ENCODE assay signal across 8 cellular contexts in the genomic region with DNA sequence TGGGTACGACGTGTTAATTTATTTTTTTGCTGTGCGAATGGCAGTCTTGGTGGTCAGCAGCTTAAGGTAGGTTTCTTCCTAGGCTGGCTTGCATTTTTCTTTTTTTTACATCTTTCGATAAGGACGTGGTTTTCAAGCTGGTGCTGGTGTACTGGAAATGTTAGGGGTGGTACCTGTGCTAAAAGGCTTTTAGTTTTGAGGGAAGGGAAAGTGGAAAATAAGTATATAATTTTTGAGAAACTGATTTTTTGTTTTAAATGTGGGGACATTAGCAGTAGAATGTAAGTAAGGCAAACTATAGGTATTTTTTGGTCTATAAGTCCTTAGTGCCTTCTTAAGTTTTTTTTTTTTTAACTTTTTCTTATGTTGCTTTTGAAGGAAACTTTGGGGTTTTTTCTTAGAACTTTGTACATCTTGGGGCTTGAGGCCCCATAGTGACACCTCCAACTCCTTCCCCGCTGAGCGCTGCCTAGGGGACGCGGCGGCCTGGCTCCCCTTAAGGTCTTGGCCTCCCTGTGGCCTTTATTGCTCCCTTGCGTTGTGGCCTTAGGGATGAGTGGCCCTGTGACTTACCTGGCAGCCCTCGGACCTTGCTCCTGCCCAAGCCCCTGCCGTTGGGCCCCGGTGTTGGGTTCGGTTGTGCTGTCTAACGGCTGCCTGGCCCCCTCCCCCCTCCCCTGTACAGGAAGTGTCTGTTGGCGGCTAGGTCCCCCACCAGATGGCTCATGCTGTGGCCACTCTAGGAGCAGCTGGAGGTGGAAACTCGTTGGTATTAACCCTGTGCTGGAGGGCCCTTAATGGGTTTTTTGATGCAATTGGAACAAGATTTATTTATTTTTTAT.
DNase-seq lines count a peak whose midpoint lies in the region; ATAC-seq and TF ChIP-seq lines count a peak whose summit lies in the region.

No MANE protein-coding gene starts in this region.

- H3K36me3 ChIP-seq in CD4-positive, CD25-positive, alpha-beta regulatory T cell (ENCODE audit: control insufficient read depth, insufficient read depth, low read length) = no peaks in the 10 kb centered on the region
- H3K36me3 ChIP-seq in esophagus (ENCODE audit: control insufficient read depth in 2 of 2, insufficient read depth in 2 of 2, low read length in 1 of 2) = no peaks in the 10 kb centered on the region
- H3K36me3 ChIP-seq in mucosa of rectum (ENCODE audit: control insufficient read depth in 2 of 2, insufficient read depth in 2 of 2, low read length in 2 of 2) = no peaks in the 10 kb centered on the region

- no peak for TF ChIP-seq CTCF in GM20000 (IDR thresholded peaks at IDR 0.05; ENCODE audit: extremely low read depth, missing control alignments)

- DNase-seq in CD4-positive, CD25-positive, alpha-beta regulatory T cell = peak; percentile 70 to 93 (median 82)
- peak; percentile 92 for DNase-seq in GM20000 (ENCODE audit: low spot score)
- DNase-seq in Jurkat, Clone E6-1 (ENCODE audit: low read depth, low spot score) = peak; percentile 92
- peak; percentile 27 for DNase-seq in OCI-M2 (lab: John Stamatoyannopoulos, UW; ENCODE audit: unreplicated experiment)
- peak; percentile 65 for DNase-seq in activated T-cell treated with anti-CD3 and anti-CD28 coated beads for 48 hours (ENCODE audit: low read depth)
- peak; percentile 67 for DNase-seq in stimulated activated CD8-positive, alpha-beta memory T cell treated with anti-CD3 and anti-CD28 coated beads, Interleukin-4, amount 100 ng/mL, for 24 hours (ENCODE audit: low read depth)

- H3K9ac ChIP-seq in mucosa of rectum (ENCODE audit: low read depth in 1 of 2, low read length in 2 of 2) = peak overlapping the region; percentile 82 to 87

- WGBS in esophagus, 2 donors = 5% methylated on average over 18 of the region's 18 CpGs

- H3K36me3 Mint-ChIP-seq in CD4-positive, CD25-positive, alpha-beta regulatory T cell = peaks cover 12% of the 10 kb centered on the region

- H3K27me3 ChIP-seq in CD4-positive, CD25-positive, alpha-beta regulatory T cell (ENCODE audit: control insufficient read depth, insufficient read depth, low read length) = no peaks in the 10 kb centered on the region
- H3K27me3 ChIP-seq in esophagus (ENCODE audit: control insufficient read depth in 1 of 2, insufficient read depth in 2 of 2, low read length in 2 of 2) (no peaks in the 10 kb centered on the region), mucosa of rectum (ENCODE audit: control insufficient read depth in 2 of 2, insufficient read depth in 2 of 2, low read length in 2 of 2) (no peaks in the 10 kb centered on the region)

- H3K9me3 ChIP-seq in CD4-positive, CD25-positive, alpha-beta regulatory T cell (ENCODE audit: control insufficient read depth in 2 of 2, low read length in 2 of 2) = no peaks in the 10 kb centered on the region
- H3K9me3 ChIP-seq in esophagus (ENCODE audit: control insufficient read depth in 2 of 2, insufficient read depth in 1 of 2, low read depth in 1 of 2, low read length in 1 of 2) = no peaks in the 10 kb centered on the region
- no peaks in the 10 kb centered on the region for H3K9me3 ChIP-seq in mucosa of rectum (ENCODE audit: control insufficient read depth in 2 of 2, low read length in 2 of 2)

- H3K4me3 Mint-ChIP-seq in CD4-positive, CD25-positive, alpha-beta regulatory T cell = peak overlapping the region; percentile 83 to 96 (median 94)

- peak; percentile 99 for ATAC-seq in CD4-positive, CD25-positive, alpha-beta regulatory T cell (ENCODE audit: low read depth in 2 of 2)

- H3K4me1 ChIP-seq in CD4-positive, CD25-positive, alpha-beta regulatory T cell (ENCODE audit: control insufficient read depth, insufficient read depth, low read length, poor library complexity, severe bottlenecking) = peaks cover 15% of the 10 kb centered on the region
- H3K4me1 ChIP-seq in esophagus (ENCODE audit: control insufficient read depth in 2 of 2, insufficient read depth in 2 of 2, low read length in 1 of 2) (peaks cover 0 to 3% of the 10 kb centered on the region in 2 donors), mucosa of rectum (ENCODE audit: control insufficient read depth in 2 of 2, insufficient read depth in 2 of 2, low read length in 2 of 2) (peaks cover 0 to 2% of the 10 kb centered on the region in 2 donors)

- H3K27me3 Mint-ChIP-seq in CD4-positive, CD25-positive, alpha-beta regulatory T cell = no peaks in the 10 kb centered on the region

- peaks cover 19 to 48% (median 33%) of the 10 kb centered on the region in 4 donors for H3K4me1 Mint-ChIP-seq in CD4-positive, CD25-positive, alpha-beta regulatory T cell

- peak overlapping the region; percentile 81 for H3K27ac ChIP-seq in CD4-positive, CD25-positive, alpha-beta regulatory T cell (ENCODE audit: insufficient read depth, low read length, poor library complexity, severe bottlenecking)
- peak overlapping the region; percentile 70 to 93 for H3K27ac ChIP-seq in esophagus (ENCODE audit: low read depth in 2 of 2, low read length in 1 of 2)
- peak overlapping the region; percentile 46 to 83 for H3K27ac ChIP-seq in mucosa of rectum (ENCODE audit: low read depth in 2 of 2, low read length in 2 of 2)

- peaks cover 0 to 4% (median 0%) of the 10 kb centered on the region in 7 donors for H3K9me3 Mint-ChIP-seq in CD4-positive, CD25-positive, alpha-beta regulatory T cell

- peak overlapping the region; percentile 82 for H3K4me3 ChIP-seq in CD4-positive, CD25-positive, alpha-beta regulatory T cell (ENCODE audit: low read depth, low read length)
- peak overlapping the region; percentile 91 for H3K4me3 ChIP-seq in Jurkat, Clone E6-1 (ENCODE audit: low read length)
- H3K4me3 ChIP-seq in esophagus (ENCODE audit: low read depth in 1 of 2, low read length in 2 of 2) (peak overlapping the region; percentile 54 to 99), mucosa of rectum (ENCODE audit: low read length in 2 of 2) (peak overlapping the region; percentile 88 to 94)

- H3K27ac Mint-ChIP-seq in CD4-positive, CD25-positive, alpha-beta regulatory T cell = peak overlapping the region; percentile 88 to 96 (median 96)

Comparison
In these comparisons a context has a peak if more than half of its experiments do, and no peak if none do; other contexts are left out.
1. Peak in every context shown above with its lines: DNase-seq, ATAC-seq, H3K4me3 ChIP-seq and H3K27ac ChIP-seq.
2. DNase-seq: peak in every context shown above with its lines; median percentile 92 in GM20000; 92 in Jurkat, Clone E6-1; 82 in CD4-positive, CD25-positive, alpha-beta regulatory T cell; 67 in stimulated activated CD8-positive, alpha-beta memory T cell treated with anti-CD3 and anti-CD28 coated beads, Interleukin-4, amount 100 ng/mL, for 24 hours; 65 in activated T-cell treated with anti-CD3 and anti-CD28 coated beads for 48 hours; 27 in OCI-M2.